ENCODE assay signal across 6 cellular contexts in genomic region chr19:681029-681626, GRCh38. TPM values are rescaled to one million over a fixed set of nuclear protein-coding genes. Genes with fewer than 3 reads are reported as not detected.
DNase-seq lines count a peak whose midpoint lies in the region; TF ChIP-seq lines count a peak whose summit lies in the region.

No MANE protein-coding gene starts in this region.

- peak; percentile 77 for DNase-seq in stimulated activated CD8-positive, alpha-beta memory T cell treated with anti-CD3 and anti-CD28 coated beads, Interleukin-12 subunit alpha, Interleukin-12 subunit beta, amount 100 ng/mL, for 24 hours (ENCODE audit: extremely low read depth)
- no peak for DNase-seq in stimulated activated CD8-positive, alpha-beta memory T cell treated with anti-CD3 and anti-CD28 coated beads, Interleukin-4, amount 100 ng/mL, for 48 hours
- no peak for DNase-seq in MCF 10A (ENCODE audit: unreplicated experiment)
- DNase-seq in NCI-H82 (lab: John Stamatoyannopoulos, UW): no peak
- DNase-seq in OCI-M2 (lab: John Stamatoyannopoulos, UW; ENCODE audit: unreplicated experiment): no peak

- H2AFZ ChIP-seq in neuron (ENCODE audit: low read depth, low read length): peak overlapping the region; percentile 70

- no peak for TF ChIP-seq CTCF in MCF 10A (IDR thresholded peaks at IDR 0.05; ENCODE audit: unreplicated experiment)

- peak overlapping the region; percentile 68 for H3K4me3 ChIP-seq in neuron (ENCODE audit: low read length)

- peak overlapping the region; percentile 63 for H3K27ac Mint-ChIP-seq in MCF 10A (ENCODE audit: low read depth, unreplicated experiment)

- H3K4me1 Mint-ChIP-seq in MCF 10A (ENCODE audit: insufficient read depth, unreplicated experiment): peaks cover 6% of the 10 kb centered on the region

- POLR2A ChIA-PET in MCF 10A (lab: Yijun Ruan, JAX): interaction anchor here (0.6 to 6.8 kb wide), 6 partner anchors 18 to 1174 kb away, joined by 3 to 49 read pairs (median 4); partner anchors contain the start of gene RNF126

- intact Hi-C loops in MCF 10A (cut with micrococcal nuclease): no loop called here

- no peaks in the 10 kb centered on the region for H3K9me3 Mint-ChIP-seq in MCF 10A (ENCODE audit: unreplicated experiment)

- no peaks in the 10 kb centered on the region for H3K36me3 ChIP-seq in neuron (ENCODE audit: insufficient read depth, low read length)

- H3K27me3 ChIP-seq in neuron (ENCODE audit: insufficient read depth, low read length): peaks cover 4% of the 10 kb centered on the region

- no peaks in the 10 kb centered on the region for H3K9me3 ChIP-seq in neuron (ENCODE audit: low read length)

- peak overlapping the region; percentile 65 for H3K4me3 Mint-ChIP-seq in MCF 10A (ENCODE audit: unreplicated experiment)

- no peaks in the 10 kb centered on the region for H3K27me3 Mint-ChIP-seq in MCF 10A (ENCODE audit: insufficient read depth, unreplicated experiment)

- no TSS peak for BruUV-seq in MCF 10A (replicated peaks; lab: Mats Ljungman, UMichigan)

- CTCF ChIA-PET in MCF 10A (lab: Yijun Ruan, JAX): interaction anchor here (1.0 kb wide), 1 partner anchor 97 kb away, joined by 3 read pairs; no protein-coding TSS in a partner anchor

- peaks cover 3% of the 10 kb centered on the region for H3K4me1 ChIP-seq in neuron (ENCODE audit: insufficient read depth, low read length)

- H3K36me3 Mint-ChIP-seq in MCF 10A (ENCODE audit: insufficient read depth, unreplicated experiment): peaks cover 71% of the 10 kb centered on the region

RNA-seq across cellular contexts. Expression of gene FSTL3, which starts 4.9 kb away (rescaled TPM):
- total RNA-seq in MCF 10A (2022): 172 and 183 TPM in 2 replicates

RNA-seq across cellular contexts. Expression of gene PRSS57, which starts 14.1 kb away (rescaled TPM):
- total RNA-seq in MCF 10A (2022): not detected in 2 replicates

RNA-seq across cellular contexts. Expression of gene RNF126, which starts 18.1 kb away (rescaled TPM):
- 53.9 and 68.0 TPM in 2 replicates for total RNA-seq in MCF 10A (2022)

RNA-seq across cellular contexts. Expression of gene PALM, which starts 27.6 kb away (rescaled TPM):
- 0.44 TPM in 1 of 2 replicates, not detected in the other for total RNA-seq in MCF 10A (2022)

RNA-seq across cellular contexts. Expression of gene FGF22, which starts 41.4 kb away (rescaled TPM):
- total RNA-seq in MCF 10A (2022): not detected in 2 replicates
